Comparison of ENCODE assay signal across 20 cellular contexts in the genomic region with DNA sequence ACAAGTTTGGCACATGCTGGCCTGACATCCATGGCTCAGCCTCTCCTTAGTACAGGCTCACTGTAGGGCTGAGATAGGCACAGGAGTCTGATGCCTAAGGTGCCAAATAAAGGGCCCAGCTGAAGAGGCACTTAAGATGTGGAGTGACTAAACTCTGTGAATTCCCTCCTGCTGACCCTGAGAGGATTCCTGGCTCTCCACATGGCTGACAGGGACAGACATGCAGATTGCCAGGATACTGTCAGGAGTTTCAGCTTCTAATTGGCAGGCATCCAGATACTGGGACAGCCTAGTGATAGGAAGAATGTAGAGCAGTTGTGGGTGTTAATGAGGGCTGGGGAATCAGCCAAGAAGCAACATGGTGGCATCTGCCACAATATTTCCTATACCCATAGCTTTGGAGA.
DNase-seq lines count a peak whose midpoint lies in the region; ATAC-seq, FAIRE-seq and TF ChIP-seq lines count a peak whose summit lies in the region.
"Had no signal": no experiment of that assay in that cellular context is flagged by ENCODE, and none has a peak within 500 bp of the region (broad histone marks: within the 10 kb centered on the region; RNA-seq: fewer than 3 reads in every experiment).

No MANE protein-coding gene starts in this region.

- H3K23ac ChIP-seq in trophoblast cell (ENCODE audit: low read length), result no peak overlapping the region

- no peak overlapping the region for H3K4ac ChIP-seq in trophoblast cell (ENCODE audit: low read depth, low read length)

- ATAC-seq in K562 (no peak), HG03108 (IDR thresholded peaks at IDR 0.05; ENCODE audit: unreplicated experiment) (no peak)
- no peak for ATAC-seq in activated T-cell treated with anti-CD3 and anti-CD28 coated beads, Interleukin-2, amount 50 U/mL, for 4 hours
- ATAC-seq: CD8-positive, alpha-beta T cell; T-helper 17 cell had no signal

- H2AK5ac ChIP-seq in trophoblast cell (ENCODE audit: low read length), result no peak overlapping the region

- H3K9ac ChIP-seq in K562 (ENCODE audit: insufficient read depth in 1 of 2, low read depth in 2 of 2, low read length in 2 of 2) (no peak overlapping the region), trophoblast cell (ENCODE audit: low read length) (no peak overlapping the region)

- no peak overlapping the region for H2BK12ac ChIP-seq in trophoblast cell (ENCODE audit: low read length)

- no peaks in the 10 kb centered on the region for H3K9me1 ChIP-seq in K562 (ENCODE audit: control insufficient read depth, insufficient read depth, low read length)

- H3K9me3 Mint-ChIP-seq in activated T-cell treated with anti-CD3 and anti-CD28 coated beads, Interleukin-2, amount 50 U/mL, for 4 hours, result peaks cover 22% of the 10 kb centered on the region
- H3K9me3 Mint-ChIP-seq: activated CD4-positive, alpha-beta T cell treated with anti-CD3 and anti-CD28 coated beads, Interleukin-2, amount 10 ng/mL, durations not matched to agents 7 days and 5 days had no signal

- no peaks in the 10 kb centered on the region for H4K20me1 ChIP-seq in K562 (replicated peaks; ENCODE audit: control insufficient read depth, insufficient read depth, low read length)

- TF ChIP-seq EP300 in K562 (IDR thresholded peaks at IDR 0.05; ENCODE audit: low read length), result no peak

- no peaks in the 10 kb centered on the region; the same call in 1 of the 2 replicates for H3K9me3 ChIP-seq in K562 (replicated peaks; ENCODE audit: control insufficient read depth, insufficient read depth, low read depth, low read length)
- H3K9me3 ChIP-seq in trophoblast cell (ENCODE audit: insufficient read depth, low read depth, low read length), result no peaks in the 10 kb centered on the region

- H3K4me1 ChIP-seq in K562 (replicated peaks in 1 of 2; ENCODE audit: control insufficient read depth in 2 of 2, insufficient read depth in 2 of 2, low read length in 2 of 2), result peaks cover 0 to 3% of the 10 kb centered on the region in 2 experiments; a peak in 2 of 5 replicates
- peaks cover 2 to 3% of the 10 kb centered on the region in 2 experiments for H3K4me1 ChIP-seq in trophoblast cell (ENCODE audit: control insufficient read depth in 1 of 2, insufficient read depth in 2 of 2, low read length in 2 of 2)
- H3K4me1 ChIP-seq: esophagus squamous epithelium had no signal

- H3K4me3 ChIP-seq in K562 (no peak overlapping the region), trophoblast cell (ENCODE audit: low read depth, low read length) (no peak overlapping the region)
- H3K4me3 ChIP-seq: esophagus squamous epithelium had no signal

- POLR2A ChIA-PET in K562 (lab: Yijun Ruan, JAX), result no interaction called here

- no peak overlapping the region for H4K8ac ChIP-seq in trophoblast cell (ENCODE audit: low read depth, low read length)

- H4K91ac ChIP-seq in trophoblast cell (ENCODE audit: low read depth, low read length), result no peak overlapping the region

- no peak for TF ChIP-seq RAD21 in K562 (CRISPR knock-in tag; conservative IDR thresholded peaks at IDR 0.05 in 1 of 2, IDR thresholded peaks at IDR 0.05 in 1 of 2)

- H3K14ac ChIP-seq in trophoblast cell (ENCODE audit: low read length), result no peak overlapping the region

- intact Hi-C loops in K562 (cut with micrococcal nuclease), result no loop called here

- H2BK5ac ChIP-seq in trophoblast cell (ENCODE audit: low read depth, low read length, poor library complexity), result no peak overlapping the region

- CTCF ChIA-PET in K562 (lab: Yijun Ruan, JAX; ENCODE audit: low intra/inter-chr PET ratio), result no interaction called here

- H3K79me2 ChIP-seq in K562 (ENCODE audit: control insufficient read depth, insufficient read depth, low read length) (no peaks in the 10 kb centered on the region), trophoblast cell (ENCODE audit: control insufficient read depth, insufficient read depth, low read length, poor library complexity) (no peaks in the 10 kb centered on the region)

- H3K27me3 Mint-ChIP-seq in activated T-cell treated with anti-CD3 and anti-CD28 coated beads, Interleukin-2, amount 50 U/mL, for 4 hours (ENCODE audit: low read depth), result peaks cover 7% of the 10 kb centered on the region
- H3K27me3 Mint-ChIP-seq: activated CD4-positive, alpha-beta T cell treated with anti-CD3 and anti-CD28 coated beads, Interleukin-2, amount 10 ng/mL, durations not matched to agents 7 days and 5 days had no signal

- H3K36me3 Mint-ChIP-seq in activated T-cell treated with anti-CD3 and anti-CD28 coated beads, Interleukin-2, amount 50 U/mL, for 4 hours (ENCODE audit: insufficient read depth), result no peaks in the 10 kb centered on the region
- H3K36me3 Mint-ChIP-seq: CD8-positive, alpha-beta T cell had no signal

- peak; percentile 52 for DNase-seq in DMS53 (lab: John Stamatoyannopoulos, UW)
- no peak for DNase-seq in DMS53 treated with DMSO at 0.1 percent for 48 hours (lab: John Stamatoyannopoulos, UW; ENCODE audit: unreplicated experiment)
- DNase-seq in NCI-H1694 (lab: John Stamatoyannopoulos, UW), result peak; percentile 96
- no peak for DNase-seq in K562 (ENCODE audit: extremely low read depth in 1 of 4, low spot score in 3 of 4)
- peak; percentile 20 to 29 for DNase-seq in trophoblast cell
- no peak for DNase-seq in NCI-H1436 treated with DMSO at 0.1 percent for 48 hours (lab: John Stamatoyannopoulos, UW)
- no peak for DNase-seq in activated T-cell treated with anti-CD3 and anti-CD28 coated beads, Interleukin-2, amount 50 U/mL, for 4 hours
- DNase-seq: activated CD4-positive, alpha-beta T cell treated with anti-CD3 and anti-CD28 coated beads, Interleukin-2, amount 10 ng/mL, durations not matched to agents 7 days and 5 days; CD8-positive, alpha-beta T cell; cortex of kidney; esophagus squamous epithelium; hippocampal formation; KG1; NCI-H526; stimulated activated CD4-positive, alpha-beta T cell treated with anti-CD3 and anti-CD28 coated beads, Interleukin-4, amount 100 ng/mL, for 24 hours; T-helper 17 cell had no signal

- H3K18ac ChIP-seq in trophoblast cell (ENCODE audit: low read length), result no peak overlapping the region

- H3K36me3 ChIP-seq in K562 (ENCODE audit: control insufficient read depth, insufficient read depth, low read length) (no peaks in the 10 kb centered on the region), trophoblast cell (ENCODE audit: control insufficient read depth in 1 of 2, insufficient read depth in 2 of 2, low read length in 2 of 2) (no peaks in the 10 kb centered on the region)
- H3K36me3 ChIP-seq: esophagus squamous epithelium had no signal

- no peak overlapping the region for H2BK120ac ChIP-seq in trophoblast cell (ENCODE audit: insufficient read depth, low read length, poor library complexity)

- H3K27me3 ChIP-seq in K562 (ENCODE audit: control insufficient read depth in 2 of 2, insufficient read depth in 2 of 2, low read length in 2 of 2), result no peaks in the 10 kb centered on the region; a peak in 1 of 5 replicates
- H3K27me3 ChIP-seq in trophoblast cell (ENCODE audit: insufficient read depth, low read length), result no peaks in the 10 kb centered on the region

- no peak overlapping the region for H3K4me3 Mint-ChIP-seq in activated T-cell treated with anti-CD3 and anti-CD28 coated beads, Interleukin-2, amount 50 U/mL, for 4 hours
- H3K4me3 Mint-ChIP-seq: activated CD4-positive, alpha-beta T cell treated with anti-CD3 and anti-CD28 coated beads, Interleukin-2, amount 10 ng/mL, durations not matched to agents 7 days and 5 days; CD8-positive, alpha-beta T cell; nephron; T-helper 17 cell had no signal

- H3K4me2 ChIP-seq in K562 (ENCODE audit: insufficient read depth, low read length) (no peak overlapping the region), trophoblast cell (ENCODE audit: low read length) (no peak overlapping the region)

- no peaks in the 10 kb centered on the region for H3K4me1 Mint-ChIP-seq in activated T-cell treated with anti-CD3 and anti-CD28 coated beads, Interleukin-2, amount 50 U/mL, for 4 hours (ENCODE audit: low read depth)
- H3K4me1 Mint-ChIP-seq: activated CD4-positive, alpha-beta T cell treated with anti-CD3 and anti-CD28 coated beads, Interleukin-2, amount 10 ng/mL, durations not matched to agents 7 days and 5 days; T-helper 17 cell had no signal

- H3K27ac ChIP-seq in K562 (ENCODE audit: extremely low read depth, low read depth, low read length) (no peak overlapping the region), trophoblast cell (ENCODE audit: low read depth, low read length) (no peak overlapping the region)
- H3K27ac ChIP-seq: 22Rv1, esophagus squamous epithelium had no signal

- no peaks in the 10 kb centered on the region for H3K79me1 ChIP-seq in trophoblast cell (ENCODE audit: low read length)

- H4K12ac ChIP-seq in trophoblast cell (ENCODE audit: low read depth, low read length), result no peak overlapping the region

- no peak overlapping the region for H2AFZ ChIP-seq in K562 (ENCODE audit: low read depth, low read length)
- no peak overlapping the region for H2AFZ ChIP-seq in trophoblast cell (ENCODE audit: insufficient read depth, low read length, poor library complexity)

- in situ Hi-C loops in K562 (cut with MboI), result no loop called here

- no peak for FAIRE-seq in K562 (lab: Jason Lieb, UNC)
- FAIRE-seq: H1 had no signal

- BruUV-seq in K562 (replicated peaks; lab: Mats Ljungman, UMichigan), result no TSS peak

- no peak for TF ChIP-seq CTCF in K562 (IDR thresholded peaks at IDR 0.05 in 2 of 3, conservative IDR thresholded peaks at IDR 0.05 in 1 of 3; ENCODE audit: insufficient read depth in 2 of 3, low read depth in 1 of 3, low read length in 3 of 3)

- TF ChIP-seq POLR2A in K562 (conservative IDR thresholded peaks at IDR 0.05), result no peak

TF ChIP-seq in K562, 482 proteins besides CTCF, POLR2A, EP300 and RAD21:
- TF ChIP-seq NFIC (IDR thresholded peaks at IDR 0.05), result peak; percentile 44
- TF ChIP-seq RBM39 (optimal IDR thresholded peaks at IDR 0.05; ENCODE audit: low read depth, low read length), result no peak

Comparison
In these comparisons a context has a peak if more than half of its experiments do, and no peak if none do; other contexts are left out.
1. DNase-seq: peak in DMS53 (single experiment), NCI-H1694 (single experiment) and trophoblast cell (2 of 2); none in DMS53 treated with DMSO at 0.1 percent for 48 hours (single experiment), K562 (0 of 4), NCI-H1436 treated with DMSO at 0.1 percent for 48 hours (single experiment) and activated T-cell treated with anti-CD3 and anti-CD28 coated beads, Interleukin-2, amount 50 U/mL, for 4 hours (single experiment).